In the genomic region with DNA sequence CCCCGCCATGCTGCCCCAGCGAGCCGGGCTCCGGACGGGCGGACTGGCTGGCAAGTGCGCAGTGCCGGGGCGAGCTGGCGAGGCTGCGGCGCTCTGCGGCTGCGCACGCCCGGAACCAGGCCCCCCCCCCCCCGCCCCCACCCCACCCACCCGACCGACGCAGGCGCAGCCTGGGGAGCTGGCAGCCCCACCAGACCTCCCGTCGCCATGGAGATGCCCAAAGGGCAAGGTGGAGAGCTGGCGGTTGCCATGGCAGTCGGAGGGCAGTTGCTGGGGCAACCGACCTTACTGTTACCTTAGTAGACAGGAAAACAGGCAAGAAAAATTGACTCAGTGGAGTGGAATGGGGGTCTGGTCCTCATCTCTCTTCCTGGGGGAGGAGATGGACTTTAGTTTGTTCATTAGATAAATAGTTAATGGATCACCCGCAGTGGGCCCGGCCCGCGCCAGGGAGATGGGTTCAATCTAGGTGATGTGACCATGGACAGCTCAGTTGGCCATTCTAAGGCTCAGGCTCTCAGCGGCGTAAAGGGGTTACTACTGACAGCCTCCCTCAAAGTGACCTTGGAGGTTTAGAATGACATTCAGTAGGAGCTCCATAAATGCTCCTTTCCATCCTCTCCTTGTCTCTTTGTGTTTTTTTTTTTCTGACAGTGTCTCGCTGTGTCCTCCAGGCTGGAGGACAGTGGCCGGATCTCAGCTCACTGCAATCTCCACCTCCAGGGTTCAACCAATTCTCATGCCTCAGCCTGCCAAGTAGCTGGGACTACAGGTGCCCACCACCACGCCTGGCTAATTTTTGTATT, we compare ENCODE assay signal across 8 cellular contexts. TPM values are rescaled to one million over a fixed set of nuclear protein-coding genes. Genes with fewer than 3 reads are reported as not detected.
DNase-seq lines count a peak whose midpoint lies in the region; ATAC-seq, FAIRE-seq and TF ChIP-seq lines count a peak whose summit lies in the region.

A gene with protein sequence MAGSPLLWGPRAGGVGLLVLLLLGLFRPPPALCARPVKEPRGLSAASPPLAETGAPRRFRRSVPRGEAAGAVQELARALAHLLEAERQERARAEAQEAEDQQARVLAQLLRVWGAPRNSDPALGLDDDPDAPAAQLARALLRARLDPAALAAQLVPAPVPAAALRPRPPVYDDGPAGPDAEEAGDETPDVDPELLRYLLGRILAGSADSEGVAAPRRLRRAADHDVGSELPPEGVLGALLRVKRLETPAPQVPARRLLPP (minus strand): TSS at position 87 of the 806 bp plus-strand sequence. CDS start 78 bp downstream, at position 9.

- H3K4me1 Mint-ChIP-seq in activated naive CD4-positive, alpha-beta T cell treated with anti-CD3 and anti-CD28 coated beads, Interleukin-2, amount 50 U/mL, for 24 hours: peaks cover 23% of the 10 kb centered on the region

- H3K27me3 Mint-ChIP-seq in activated naive CD4-positive, alpha-beta T cell treated with anti-CD3 and anti-CD28 coated beads, Interleukin-2, amount 50 U/mL, for 24 hours: peaks cover 18% of the 10 kb centered on the region

- peaks cover 50% of the 10 kb centered on the region for H3K27me3 ChIP-seq in transverse colon

- peak within 1 kb of the TSS; percentile 56 to 68 for H3K4me3 ChIP-seq in kidney (ENCODE audit: low read length in 2 of 2)
- H3K4me3 ChIP-seq in transverse colon: peak within 1 kb of the TSS in 2 of 4 donors; percentile 16 to 36

- DNase-seq in NCI-H2196 (lab: John Stamatoyannopoulos, UW; ENCODE audit: unreplicated experiment) (peak; percentile 83), kidney (peak; percentile 88), transverse colon (no peak), GM19238 (ENCODE audit: insufficient read length, low spot score) (no peak), Kasumi-1 (lab: John Stamatoyannopoulos, UW) (no peak)

- no peak for TF ChIP-seq EP300 in transverse colon (IDR thresholded peaks at IDR 0.05; ENCODE audit: low read depth)

- TF ChIP-seq CTCF in kidney (IDR thresholded peaks at IDR 0.05; ENCODE audit: borderline replicate concordance, extremely low read depth, insufficient read depth) (no peak), transverse colon (IDR thresholded peaks at IDR 0.05) (no peak)

- no peaks in the 10 kb centered on the region for H3K9me3 Mint-ChIP-seq in activated naive CD4-positive, alpha-beta T cell treated with anti-CD3 and anti-CD28 coated beads, Interleukin-2, amount 50 U/mL, for 24 hours

- WGBS in transverse colon (ENCODE audit: low coverage in 1 of 2), 2 donors: 72% methylated on average over 11 of the region's 35 CpGs; no CpG with 5 or more reads in 1 of the 2 donors

- TF ChIP-seq POLR2A in transverse colon (IDR thresholded peaks at IDR 0.05): no peak

- intact Hi-C loops in kidney (cut with DNase I): no loop called here
- intact Hi-C loops in transverse colon (cut with DNase I; ENCODE audit: low total_unique reads): no loop called here

- H3K9me3 ChIP-seq in ES-I3 (ENCODE audit: control insufficient read depth, insufficient read depth, low read length) (no peaks in the 10 kb centered on the region), kidney (ENCODE audit: control insufficient read depth in 1 of 2, low read length in 2 of 2) (no peaks in the 10 kb centered on the region), transverse colon (no peaks in the 10 kb centered on the region)

- no peaks in the 10 kb centered on the region for H3K36me3 Mint-ChIP-seq in activated naive CD4-positive, alpha-beta T cell treated with anti-CD3 and anti-CD28 coated beads, Interleukin-2, amount 50 U/mL, for 24 hours

- in situ Hi-C loops in transverse colon (cut with MboI; ENCODE audit: low pct_ligation_motif_present in 1 of 4, low pct_unique_long_range_greater_than_20kb in 1 of 4, low sequenced_read_pairs in 3 of 4): no loop called here

- H3K9ac ChIP-seq in ES-I3 (ENCODE audit: low read depth, low read length): peak within 1 kb of the TSS; percentile 47; the same call in 1 of the 2 replicates
- peak within 1 kb of the TSS in 1 of 2 donors; percentile 19 for H3K9ac ChIP-seq in kidney (ENCODE audit: low read length in 2 of 2)

- no peak within 1 kb of the TSS for H3K27ac Mint-ChIP-seq in activated naive CD4-positive, alpha-beta T cell treated with anti-CD3 and anti-CD28 coated beads, Interleukin-2, amount 50 U/mL, for 24 hours

- H3K27ac ChIP-seq in kidney (ENCODE audit: low read depth in 2 of 2, low read length in 2 of 2): no peak within 1 kb of the TSS
- H3K27ac ChIP-seq in transverse colon: no peak within 1 kb of the TSS

- FAIRE-seq in kidney (lab: Jason Lieb, UNC): no peak

- H3K4me1 ChIP-seq in ES-I3 (ENCODE audit: insufficient read depth, low read length) (no peaks in the 10 kb centered on the region), kidney (ENCODE audit: control insufficient read depth in 1 of 2, insufficient read depth in 1 of 2, low read depth in 1 of 2, low read length in 2 of 2) (peaks cover 0 to 7% of the 10 kb centered on the region in 2 donors), transverse colon (peaks cover 0 to 11% (median 3%) of the 10 kb centered on the region in 4 donors)

- ATAC-seq in HG03097 (IDR thresholded peaks at IDR 0.05; ENCODE audit: low FRiP score, unreplicated experiment): no peak

- H3K36me3 ChIP-seq in ES-I3 (ENCODE audit: insufficient read depth, low read length) (no peaks in the 10 kb centered on the region), kidney (ENCODE audit: control insufficient read depth in 1 of 2, insufficient read depth in 2 of 2, low read length in 2 of 2) (no peaks in the 10 kb centered on the region), transverse colon (no peaks in the 10 kb centered on the region)

- H3K4me3 Mint-ChIP-seq in activated naive CD4-positive, alpha-beta T cell treated with anti-CD3 and anti-CD28 coated beads, Interleukin-2, amount 50 U/mL, for 24 hours: peak within 1 kb of the TSS; percentile 91

RNA-seq across cellular contexts. Expression of the gene that starts here (rescaled TPM):
- 131 TPM for total RNA-seq in kidney
- 331 TPM for polyA plus RNA-seq in kidney (ENCODE audit: insufficient read depth, low read depth, low replicate concordance)
- total RNA-seq in transverse colon: 100 to 1,000 TPM in 1 of 4 donors, 10 to 100 TPM in 3; 14.0 to 144 (median 20.4) TPM

Comparison
In these comparisons a context has a peak if more than half of its experiments do, and no peak if none do; other contexts are left out.
1. DNase-seq: peak in NCI-H2196 (single experiment) and kidney (single experiment); none in transverse colon (single experiment), GM19238 (single experiment) and Kasumi-1 (0 of 2).